In genomic region chr17:82168568-82168967, GRCh38 we compare ENCODE assay signal across 27 cellular contexts.
"Had no signal": no experiment of that assay in that cellular context is flagged by ENCODE, and none has a peak within 500 bp of the region (broad histone marks: within the 10 kb centered on the region; RNA-seq: fewer than 3 reads in every experiment).

No MANE protein-coding gene starts in this region.

- H3K4me3 ChIP-seq: left lung, lower lobe of right lung, pancreas, prostate gland, sigmoid colon, spleen, testis, thyroid gland, transverse colon, upper lobe of left lung, vagina had no signal

- H3K27ac Mint-ChIP-seq: nephron; stimulated activated memory B cell treated with anti-CD40 and anti-IgM and Interleukin-4, amounts not matched to agents 10 μg/mL and 1 μg/mL and 100 μg/mL, for 72 hours had no signal

- H3K9me3 ChIP-seq: left lung, lower lobe of right lung, pancreas, prostate gland, sigmoid colon, spleen, testis, thyroid gland, transverse colon, upper lobe of left lung, vagina had no signal

- H3K4me1 Mint-ChIP-seq: nephron, neural crest cell had no signal

- H3K4me3 Mint-ChIP-seq: nephron; neural crest cell; stimulated activated memory B cell treated with anti-CD40 and anti-IgM and Interleukin-4, amounts not matched to agents 10 μg/mL and 1 μg/mL and 100 μg/mL, for 72 hours; stimulated activated naive CD8-positive, alpha-beta T cell treated with anti-CD3 and anti-CD28 coated beads, Interleukin-15, amount 100 ng/mL, for 72 hours had no signal

- H3K4me1 ChIP-seq: lower lobe of right lung, pancreas, prostate gland, sigmoid colon, spleen, testis, thyroid gland, transverse colon, upper lobe of left lung, vagina had no signal

- ATAC-seq: left colon; left lung; lower lobe of right lung; naive thymus-derived CD8-positive, alpha-beta T cell; pancreas; right cardiac atrium; stimulated activated memory B cell treated with anti-CD40 and anti-IgM and Interleukin-4, amounts not matched to agents 10 μg/mL and 1 μg/mL and 100 μg/mL, for 72 hours; stimulated activated naive CD8-positive, alpha-beta T cell treated with anti-CD3 and anti-CD28 coated beads, Interleukin-15, amount 100 ng/mL, for 72 hours had no signal

- DNase-seq: hippocampal formation; left colon; left lung; lower lobe of right lung; mammary epithelial cell; mesenchymal stem cell; naive thymus-derived CD8-positive, alpha-beta T cell; nucleus accumbens; pancreas; retina; right cardiac atrium; sigmoid colon; small intestine; spleen; stimulated activated CD4-positive, alpha-beta T cell treated with anti-CD3 and anti-CD28 coated beads, Interleukin-4, amount 100 ng/mL, for 24 hours; stimulated activated naive CD4-positive, alpha-beta T cell treated with Interleukin-2 at 50 U/mL for 16 hours; stimulated activated naive CD8-positive, alpha-beta T cell treated with anti-CD3 and anti-CD28 coated beads, Interleukin-15, amount 100 ng/mL, for 72 hours; testis; thyroid gland; transverse colon; upper lobe of left lung had no signal

- H3K9me3 Mint-ChIP-seq: naive thymus-derived CD8-positive, alpha-beta T cell; nephron; neural crest cell; stimulated activated memory B cell treated with anti-CD40 and anti-IgM and Interleukin-4, amounts not matched to agents 10 μg/mL and 1 μg/mL and 100 μg/mL, for 72 hours; stimulated activated naive CD8-positive, alpha-beta T cell treated with anti-CD3 and anti-CD28 coated beads, Interleukin-15, amount 100 ng/mL, for 72 hours had no signal

- H3K27ac ChIP-seq: left lung, lower lobe of right lung, pancreas, prostate gland, sigmoid colon, spleen, testis, thyroid gland, transverse colon, upper lobe of left lung, vagina had no signal

- H3K27me3 ChIP-seq: left lung, pancreas, sigmoid colon, spleen, testis, thyroid gland, transverse colon, upper lobe of left lung, vagina had no signal

- FAIRE-seq: keratinocyte, pancreas, small intestine had no signal
